21 cellular contexts compared by ENCODE assay signal in the genomic region with DNA sequence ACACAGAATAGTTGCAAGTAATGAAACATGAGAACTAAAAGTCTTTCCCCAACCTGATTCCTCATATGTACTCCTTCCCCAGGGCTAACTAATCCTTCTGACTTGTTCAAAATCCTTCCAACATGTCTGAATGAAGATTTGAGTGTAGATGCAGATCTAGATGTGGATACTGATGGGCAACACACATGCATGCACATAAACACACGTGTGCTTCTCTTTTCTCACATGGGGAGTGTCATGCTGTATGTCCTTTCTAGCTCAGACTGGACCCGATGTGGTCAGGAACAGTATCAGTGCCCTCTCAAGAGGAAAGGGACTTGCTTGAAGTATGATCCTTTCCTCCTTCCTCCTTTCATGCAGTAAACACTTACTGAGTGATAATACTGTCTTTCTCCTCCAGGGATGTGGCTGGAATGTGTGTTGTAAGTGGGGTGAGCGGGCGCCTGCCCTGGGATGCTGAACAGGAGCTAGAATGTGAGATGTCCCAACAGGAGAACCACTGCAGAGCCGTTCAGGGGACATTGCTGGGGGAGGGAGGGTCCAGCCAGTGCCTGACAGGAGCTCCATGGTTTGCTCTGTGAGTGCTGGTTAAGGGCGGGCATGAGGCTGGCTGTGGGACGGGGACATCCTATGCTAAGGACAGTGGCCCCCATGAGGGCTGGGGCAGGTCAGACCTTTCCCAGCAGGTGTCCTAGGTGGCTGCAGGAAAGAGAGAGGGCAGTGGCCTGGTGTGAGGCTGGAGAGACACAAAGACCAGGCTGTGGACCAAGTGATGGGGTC.
DNase-seq lines count a peak whose midpoint lies in the region; ATAC-seq, FAIRE-seq and TF ChIP-seq lines count a peak whose summit lies in the region.
"Had no signal": no experiment of that assay in that cellular context is flagged by ENCODE, and none has a peak within 500 bp of the region (broad histone marks: within the 10 kb centered on the region; RNA-seq: fewer than 3 reads in every experiment).

No MANE protein-coding gene starts in this region.

- no peaks in the 10 kb centered on the region for H3K36me3 ChIP-seq in HepG2 (replicated peaks in 1 of 2; ENCODE audit: control insufficient read depth in 1 of 2, insufficient read depth in 2 of 2, low read length in 2 of 2)
- no peaks in the 10 kb centered on the region for H3K36me3 ChIP-seq in upper lobe of right lung
- no peaks in the 10 kb centered on the region for H3K36me3 ChIP-seq in spleen
- H3K36me3 ChIP-seq: HAP-1 had no signal

- TF ChIP-seq CTCF in coronary artery (IDR thresholded peaks at IDR 0.05) (no peak), HepG2 (CRISPR knock-in tag; IDR thresholded peaks at IDR 0.05) (no peak), osteocyte (IDR thresholded peaks at IDR 0.05) (no peak), upper lobe of right lung (IDR thresholded peaks at IDR 0.05) (no peak), spleen (IDR thresholded peaks at IDR 0.05 in 8 of 11, conservative IDR thresholded peaks at IDR 0.05 in 3 of 11) (no peak)

- H3K4me3 ChIP-seq in coronary artery (no peak overlapping the region), HepG2 (replicated peaks in 1 of 3; ENCODE audit: insufficient read depth in 1 of 3, low read depth in 2 of 3, low read length in 3 of 3) (no peak overlapping the region), upper lobe of right lung (no peak overlapping the region), spleen (no peak overlapping the region)
- H3K4me3 ChIP-seq: HAP-1 had no signal

- H3K36me3 Mint-ChIP-seq in osteocyte (ENCODE audit: unreplicated experiment) = no peaks in the 10 kb centered on the region
- H3K36me3 Mint-ChIP-seq: CD4-positive, alpha-beta memory T cell had no signal

- H3K4me1 ChIP-seq in HepG2 (ENCODE audit: insufficient read depth, low read length) = no peaks in the 10 kb centered on the region
- no peaks in the 10 kb centered on the region for H3K4me1 ChIP-seq in upper lobe of right lung
- H3K4me1 ChIP-seq in spleen = peaks cover 0 to 5% (median 0%) of the 10 kb centered on the region in 6 donors
- H3K4me1 ChIP-seq: HAP-1 had no signal

- in situ Hi-C loops in HepG2 (cut with HindIII; ENCODE audit: extremely low pct_ligation_motif_present, low pct_unique_long_range_greater_than_20kb) = no loop called here

- H3K27ac ChIP-seq in coronary artery (no peak overlapping the region), HepG2 (ENCODE audit: extremely low read length, insufficient read depth, low read length) (no peak overlapping the region), upper lobe of right lung (no peak overlapping the region), spleen (no peak overlapping the region)

- no peak for TF ChIP-seq POLR2A in HepG2 (IDR thresholded peaks at IDR 0.05; ENCODE audit: insufficient read depth in 1 of 2, low read depth in 2 of 2, low read length in 2 of 2)
- TF ChIP-seq POLR2A in spleen (IDR thresholded peaks at IDR 0.05) = no peak

- H3K4me2 ChIP-seq in HepG2 (ENCODE audit: low read depth, low read length) = no peak overlapping the region

- H3K4me1 Mint-ChIP-seq in osteocyte (ENCODE audit: unreplicated experiment) = no peaks in the 10 kb centered on the region
- H3K4me1 Mint-ChIP-seq: CD4-positive, alpha-beta memory T cell had no signal

- H3K9me3 ChIP-seq in HepG2 (ENCODE audit: low read length) = no peaks in the 10 kb centered on the region
- H3K9me3 ChIP-seq in upper lobe of right lung = no peaks in the 10 kb centered on the region
- H3K9me3 ChIP-seq in spleen = no peaks in the 10 kb centered on the region
- H3K9me3 ChIP-seq: HAP-1 had no signal

- CTCF ChIA-PET in HepG2 (lab: Yijun Ruan, JAX; ENCODE audit: low intra/inter-chr PET ratio, low total read pairs) = no interaction called here

- H3K27me3 ChIP-seq in HepG2 (ENCODE audit: control insufficient read depth in 1 of 2, insufficient read depth in 2 of 2, low read length in 2 of 2) (peaks cover 9 to 32% of the 10 kb centered on the region in 2 experiments; a peak in 3 of 5 replicates), upper lobe of right lung (peaks cover 18% of the 10 kb centered on the region), spleen (replicated peaks in 1 of 7) (peaks cover 0 to 16% (median 0%) of the 10 kb centered on the region in 7 donors)

- H4K20me1 ChIP-seq in HepG2 (ENCODE audit: insufficient read depth, low read length) = no peaks in the 10 kb centered on the region

- H3K27me3 Mint-ChIP-seq in osteocyte (ENCODE audit: unreplicated experiment) = peaks cover 33% of the 10 kb centered on the region

- no peak for TF ChIP-seq RAD21 in HepG2 (CRISPR knock-in tag; IDR thresholded peaks at IDR 0.05)

- no peak for FAIRE-seq in HepG2 (lab: Jason Lieb, UNC)
- FAIRE-seq: GM12891, GM18507, H54 had no signal

- no peak overlapping the region for H3K4me3 Mint-ChIP-seq in osteocyte (ENCODE audit: unreplicated experiment)
- H3K4me3 Mint-ChIP-seq: CD4-positive, alpha-beta memory T cell; HFFc6 had no signal

- ATAC-seq in HepG2 = no peak
- peak; percentile 9 for ATAC-seq in upper lobe of right lung
- ATAC-seq in GM21825 (IDR thresholded peaks at IDR 0.05; ENCODE audit: unreplicated experiment) = no peak

- no peaks in the 10 kb centered on the region for H3K79me2 ChIP-seq in HepG2 (ENCODE audit: insufficient read depth, low read length)

- H3K27ac Mint-ChIP-seq in osteocyte (ENCODE audit: unreplicated experiment) = no peak overlapping the region
- H3K27ac Mint-ChIP-seq: HFFc6 had no signal

- TF ChIP-seq EP300 in HepG2 (IDR thresholded peaks at IDR 0.05; ENCODE audit: low read depth in 2 of 2, low read length in 2 of 2) = no peak
- no peak for TF ChIP-seq EP300 in HepG2 (CRISPR knock-in tag; IDR thresholded peaks at IDR 0.05; ENCODE audit: borderline replicate concordance)

- H3K9ac ChIP-seq in HepG2 (ENCODE audit: insufficient read depth, low read depth, low read length) = no peak overlapping the region

- 2% methylated on average over 3 of the region's 7 CpGs for WGBS in HepG2 (ENCODE audit: low lambda C conversion rate)
- 78 to 86% (median 79%) methylated on average over 7 of the region's 7 CpGs for WGBS in spleen, 5 donors

- no TSS peak for BruUV-seq in HepG2 (replicated peaks; lab: Mats Ljungman, UMichigan)

- no peak overlapping the region for H2AFZ ChIP-seq in HepG2 (ENCODE audit: low read length)

- peak; percentile 47 for DNase-seq in coronary artery (ENCODE audit: low spot score)
- no peak for DNase-seq in HepG2 (ENCODE audit: low spot score)
- DNase-seq in osteocyte (ENCODE audit: extremely low spot score, unreplicated experiment) = peak; percentile 80
- DNase-seq in upper lobe of right lung = no peak
- no peak for DNase-seq in activated T-cell treated with anti-CD3 and anti-CD28 coated beads, Interleukin-2, amount 50 U/mL, for 1 hour
- no peak for DNase-seq in amygdala (lab: John Stamatoyannopoulos, UW)
- no peak for DNase-seq in spleen
- DNase-seq: C1 segment of cervical spinal cord; Calu3; CD4-positive, alpha-beta memory T cell; COR-L47; DMS53; DMS79 treated with DMSO at 0.1 percent for 48 hours; GF-D8; GOT3; HFFc6 had no signal

- no peaks in the 10 kb centered on the region for H3K9me3 Mint-ChIP-seq in osteocyte (ENCODE audit: unreplicated experiment)
- H3K9me3 Mint-ChIP-seq: HFFc6 had no signal

- intact Hi-C loops in HepG2 (cut with micrococcal nuclease; ENCODE audit: unreplicated experiment) (no loop called here), upper lobe of right lung (cut with DNase I) (no loop called here), spleen (cut with DNase I; ENCODE audit: low total_unique reads) (no loop called here)

- POLR2A ChIA-PET in HepG2 (lab: Yijun Ruan, JAX) = no interaction called here

TF ChIP-seq in HepG2, 621 proteins besides CTCF, POLR2A, EP300 and RAD21:
- no peak for TF ChIP-seq SP1 (IDR thresholded peaks at IDR 0.05)
- no peak for TF ChIP-seq SP1 (CRISPR knock-in tag; IDR thresholded peaks at IDR 0.05)
- peak; percentile 97 for TF ChIP-seq MNT (IDR thresholded peaks at IDR 0.05)

Comparison
In these comparisons a context has a peak if more than half of its experiments do, and no peak if none do; other contexts are left out.
1. DNase-seq: peak in coronary artery (single experiment) and osteocyte (single experiment); none in HepG2 (single experiment), upper lobe of right lung (single experiment), activated T-cell treated with anti-CD3 and anti-CD28 coated beads, Interleukin-2, amount 50 U/mL, for 1 hour (single experiment), amygdala (0 of 56) and spleen (single experiment).